ENCODE assay signal across 25 cellular contexts in the genomic region with DNA sequence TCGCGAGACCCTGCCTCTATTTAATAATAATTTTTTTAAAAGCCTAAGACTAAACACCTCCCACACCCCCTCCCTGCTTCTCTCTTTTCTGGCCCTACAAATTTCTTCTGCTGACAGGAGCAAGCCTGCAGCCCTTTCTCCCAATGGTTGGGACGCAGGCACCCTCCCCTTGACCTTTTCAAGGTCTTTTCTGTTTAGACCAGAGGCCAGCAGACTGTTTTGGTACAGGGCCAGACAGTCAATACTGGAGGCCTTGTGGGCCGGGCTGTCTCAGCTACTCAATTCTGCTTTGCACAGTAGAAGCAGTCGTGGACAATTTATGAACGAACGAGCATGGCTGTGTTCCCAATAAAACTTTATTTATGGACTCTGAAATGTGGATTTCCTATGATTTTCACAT.
DNase-seq lines count a peak whose midpoint lies in the region; ATAC-seq, FAIRE-seq and TF ChIP-seq lines count a peak whose summit lies in the region.
"Had no signal": no experiment of that assay in that cellular context is flagged by ENCODE, and none has a peak within 500 bp of the region (broad histone marks: within the 10 kb centered on the region; RNA-seq: fewer than 3 reads in every experiment).

No MANE protein-coding gene starts in this region.

- H3K9me3 ChIP-seq in heart right ventricle (no peaks in the 10 kb centered on the region), right atrium auricular region (no peaks in the 10 kb centered on the region), K562 (replicated peaks; ENCODE audit: control insufficient read depth, insufficient read depth, low read depth, low read length) (no peaks in the 10 kb centered on the region), right lobe of liver (no peaks in the 10 kb centered on the region), uterus (no peaks in the 10 kb centered on the region)
- H3K9me3 ChIP-seq: neutrophil had no signal

- no peaks in the 10 kb centered on the region for H3K9me1 ChIP-seq in K562 (ENCODE audit: control insufficient read depth, insufficient read depth, low read length)

- POLR2A ChIA-PET in K562 (lab: Yijun Ruan, JAX): no interaction called here

- DNase-seq in heart right ventricle (no peak), right atrium auricular region (ENCODE audit: low spot score) (no peak), K562 (ENCODE audit: extremely low read depth in 1 of 4, low spot score in 3 of 4) (no peak), right lobe of liver (peak in 1 of 3 donors; percentile 58), uterus (no peak), SK-N-DZ (ENCODE audit: low spot score) (no peak), T-helper 9 cell (no peak), T-helper 2 cell (no peak)
- DNase-seq: ACHN; activated CD4-positive, alpha-beta T cell treated with anti-CD3 and anti-CD28 coated beads, Interleukin-2, amount 10 ng/mL, durations not matched to agents 24 days and 14 days; activated effector memory CD4-positive, alpha-beta T cell treated with anti-CD3 and anti-CD28 coated beads, Interleukin-2, amount 50 U/mL, for 16 hours; activated naive CD8-positive, alpha-beta T cell treated with anti-CD3 and anti-CD28 coated beads for 36 hours; activated T-cell treated with anti-CD3 and anti-CD28 coated beads, Interleukin-2, amount 50 U/mL, for 1 hour; cerebellar nuclear complex; DMS53; effector CD8-positive, alpha-beta T cell; kidney glomerular epithelial cell; NCI-H1105 treated with DMSO at 0.1 percent for 48 hours; NCI-H345; NCI-H748 treated with DMSO at 0.1 percent for 48 hours; small intestine; stimulated activated CD8-positive, alpha-beta memory T cell treated with anti-CD3 and anti-CD28 coated beads, Interleukin-4, amount 100 ng/mL, for 48 hours had no signal

- no peak for TF ChIP-seq EP300 in K562 (IDR thresholded peaks at IDR 0.05; ENCODE audit: low read length)

- H3K4me2 ChIP-seq in K562 (ENCODE audit: insufficient read depth, low read length): no peak overlapping the region

- CTCF ChIA-PET in K562 (lab: Yijun Ruan, JAX; ENCODE audit: low intra/inter-chr PET ratio): no interaction called here

- intact Hi-C loops in heart right ventricle (cut with DNase I) (loop anchor here in 1 of 10 donors (5.0 kb wide), 1 partner anchor 50 kb away; no protein-coding TSS in a partner anchor), K562 (cut with micrococcal nuclease) (no loop called here), right lobe of liver (cut with DNase I) (no loop called here), uterus (cut with DNase I; ENCODE audit: low total_unique reads) (no loop called here)

- no peak overlapping the region for H3K9ac ChIP-seq in K562 (ENCODE audit: insufficient read depth in 1 of 2, low read depth in 2 of 2, low read length in 2 of 2)

- TF ChIP-seq CTCF in heart right ventricle (IDR thresholded peaks at IDR 0.05): no peak
- no peak for TF ChIP-seq CTCF in right atrium auricular region (IDR thresholded peaks at IDR 0.05)
- no peak for TF ChIP-seq CTCF in K562 (IDR thresholded peaks at IDR 0.05 in 2 of 3, conservative IDR thresholded peaks at IDR 0.05 in 1 of 3; ENCODE audit: insufficient read depth in 2 of 3, low read depth in 1 of 3, low read length in 3 of 3)
- TF ChIP-seq CTCF in right lobe of liver (IDR thresholded peaks at IDR 0.05): no peak
- no peak for TF ChIP-seq CTCF in uterus (IDR thresholded peaks at IDR 0.05)

- H3K4me3 ChIP-seq in heart right ventricle: no peak overlapping the region
- H3K4me3 ChIP-seq in right atrium auricular region: no peak overlapping the region
- no peak overlapping the region for H3K4me3 ChIP-seq in K562
- no peak overlapping the region for H3K4me3 ChIP-seq in right lobe of liver
- H3K4me3 ChIP-seq in uterus: no peak overlapping the region

- peak in 6 of 8 donors; percentile 23 to 48 (median 34) for ATAC-seq in heart right ventricle
- no peak for ATAC-seq in K562
- peak; percentile 62 to 93 (median 73) for ATAC-seq in right lobe of liver

- no peak overlapping the region for H2AFZ ChIP-seq in K562 (ENCODE audit: low read depth, low read length)

- peak overlapping the region in 9 of 10 donors; percentile 1 to 81 (median 65) for H3K27ac ChIP-seq in heart right ventricle
- H3K27ac ChIP-seq in right atrium auricular region: no peak overlapping the region
- H3K27ac ChIP-seq in K562 (ENCODE audit: extremely low read depth, low read depth, low read length): no peak overlapping the region
- no peak overlapping the region for H3K27ac ChIP-seq in right lobe of liver
- peak overlapping the region; percentile 64 to 68 for H3K27ac ChIP-seq in uterus
- H3K27ac ChIP-seq: neutrophil, RWPE1 had no signal

- WGBS in heart right ventricle, 2 donors: 48 to 51% methylated on average over 7 of the region's 7 CpGs
- WGBS in K562 (ENCODE audit: insufficient coverage, low coverage, missing lambda C conversion rate): 0% methylated on average over 7 of the region's 7 CpGs
- WGBS in right lobe of liver (ENCODE audit: insufficient coverage, low coverage, low lambda C conversion rate, missing lambda C conversion rate): 45% methylated on average over 7 of the region's 7 CpGs

- TF ChIP-seq POLR2A in K562 (conservative IDR thresholded peaks at IDR 0.05) (no peak), right lobe of liver (IDR thresholded peaks at IDR 0.05) (no peak), uterus (IDR thresholded peaks at IDR 0.05) (no peak)

- no peak for TF ChIP-seq RAD21 in K562 (CRISPR knock-in tag; conservative IDR thresholded peaks at IDR 0.05 in 1 of 2, IDR thresholded peaks at IDR 0.05 in 1 of 2)

- in situ Hi-C loops in K562 (cut with MboI): no loop called here

- H3K27me3 ChIP-seq in heart right ventricle (no peaks in the 10 kb centered on the region), right atrium auricular region (no peaks in the 10 kb centered on the region), K562 (ENCODE audit: control insufficient read depth in 2 of 2, insufficient read depth in 2 of 2, low read length in 2 of 2) (peaks cover 8 to 26% of the 10 kb centered on the region in 2 experiments; a peak in 4 of 5 replicates), right lobe of liver (no peaks in the 10 kb centered on the region), uterus (no peaks in the 10 kb centered on the region)
- H3K27me3 ChIP-seq: neutrophil had no signal

- H3K79me2 ChIP-seq in K562 (ENCODE audit: control insufficient read depth, insufficient read depth, low read length): no peaks in the 10 kb centered on the region

- no peak for FAIRE-seq in K562 (lab: Jason Lieb, UNC)
- FAIRE-seq: astrocyte, small intestine had no signal

- H3K4me1 ChIP-seq in heart right ventricle (peaks cover 13 to 56% (median 25%) of the 10 kb centered on the region in 9 donors), right atrium auricular region (peaks cover 0 to 24% of the 10 kb centered on the region in 2 donors), K562 (replicated peaks in 1 of 2; ENCODE audit: control insufficient read depth in 2 of 2, insufficient read depth in 2 of 2, low read length in 2 of 2) (no peaks in the 10 kb centered on the region), right lobe of liver (peaks cover 0 to 5% (median 0%) of the 10 kb centered on the region in 4 donors), uterus (no peaks in the 10 kb centered on the region)

- BruUV-seq in K562 (replicated peaks; lab: Mats Ljungman, UMichigan): no TSS peak

- H3K36me3 ChIP-seq in heart right ventricle (no peaks in the 10 kb centered on the region), right atrium auricular region (no peaks in the 10 kb centered on the region), K562 (ENCODE audit: control insufficient read depth, insufficient read depth, low read length) (no peaks in the 10 kb centered on the region), right lobe of liver (no peaks in the 10 kb centered on the region), uterus (no peaks in the 10 kb centered on the region)
- H3K36me3 ChIP-seq: neutrophil had no signal

- no peaks in the 10 kb centered on the region for H4K20me1 ChIP-seq in K562 (replicated peaks; ENCODE audit: control insufficient read depth, insufficient read depth, low read length)

TF ChIP-seq in K562, 482 proteins besides CTCF, POLR2A, EP300 and RAD21 (continues in another document):
- TF ChIP-seq SMARCB1 (IDR thresholded peaks at IDR 0.05; ENCODE audit: insufficient read length, low read depth): no peak

Comparison
In these comparisons a context has a peak if more than half of its experiments do, and no peak if none do; other contexts are left out.
1. H3K27ac ChIP-seq: peak in heart right ventricle (9 of 10) and uterus (2 of 2); none in right atrium auricular region (0 of 2), K562 (single experiment) and right lobe of liver (0 of 3).